14 cellular contexts compared by ENCODE assay signal in the genomic region with DNA sequence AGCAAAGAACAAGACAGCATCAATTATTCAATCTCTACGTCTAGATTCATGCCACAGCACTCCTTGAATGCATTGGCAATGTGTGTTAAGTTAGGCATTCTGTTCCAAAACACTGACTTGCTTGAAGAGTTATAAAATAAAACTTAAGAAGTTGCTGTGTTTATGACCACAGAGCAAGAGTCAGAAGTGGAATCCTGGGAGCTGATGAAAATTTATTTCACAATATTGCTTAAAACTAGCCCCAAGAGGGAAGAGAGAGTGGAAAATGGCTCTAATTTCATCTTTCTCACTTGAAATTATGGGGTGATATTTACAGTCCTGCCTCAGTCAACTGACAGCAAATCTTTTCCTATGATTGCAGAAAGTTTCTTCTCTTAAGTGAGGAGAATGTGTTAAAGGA.
"Had no signal": no experiment of that assay in that cellular context is flagged by ENCODE, and none has a peak within 500 bp of the region (broad histone marks: within the 10 kb centered on the region; RNA-seq: fewer than 3 reads in every experiment).

No MANE protein-coding gene starts in this region.

- H3K27ac ChIP-seq: ascending aorta, cardiac muscle cell, hepatocyte, neural progenitor cell, pancreas had no signal

- H3K27me3 ChIP-seq: ascending aorta, cardiac muscle cell, hepatocyte, neural progenitor cell, pancreas, tibial nerve had no signal

- H3K9me3 ChIP-seq: ascending aorta, pancreas, tibial nerve had no signal

- H3K4me1 ChIP-seq: ascending aorta, pancreas had no signal

- H3K36me3 ChIP-seq: ascending aorta, cardiac muscle cell, neural progenitor cell, pancreas, tibial nerve had no signal

- ATAC-seq: stimulated activated effector memory CD8-positive, alpha-beta T cell treated with anti-CD3 and anti-CD28 coated beads, Interleukin-12 subunit alpha, Interleukin-12 subunit beta, amount 100 ng/mL, for 72 hours had no signal

- DNase-seq: activated CD4-positive, alpha-beta memory T cell treated with anti-CD3 and anti-CD28 coated beads for 36 hours; activated CD4-positive, alpha-beta T cell treated with anti-CD3 and anti-CD28 coated beads for 1 hour; activated gamma-delta T cell; activated naive CD8-positive, alpha-beta T cell treated with anti-CD3 and anti-CD28 coated beads for 36 hours; activated T-cell treated with anti-CD3 and anti-CD28 coated beads, Interleukin-2, amount 50 U/mL, for 48 hours; pancreas; T-helper 2 cell had no signal

- H3K4me3 ChIP-seq: ascending aorta, cardiac muscle cell, hepatocyte, neural progenitor cell, pancreas, smooth muscle cell, tibial nerve had no signal
